In genomic region chr12:97524812-97525211, GRCh38 we compare ENCODE assay signal across 23 cellular contexts.
"Had no signal": no experiment of that assay in that cellular context is flagged by ENCODE, and none has a peak within 500 bp of the region (broad histone marks: within the 10 kb centered on the region; RNA-seq: fewer than 3 reads in every experiment).

No MANE protein-coding gene starts in this region.

- H3K27me3 ChIP-seq: colonic mucosa, dorsolateral prefrontal cortex, esophagus muscularis mucosa, esophagus squamous epithelium, foreskin keratinocyte, gastrocnemius medialis, gastroesophageal sphincter, heart left ventricle had no signal

- DNase-seq: colonic mucosa; cortex of kidney; dermis blood vessel endothelial cell; dorsolateral prefrontal cortex; effector CD4-positive, alpha-beta T cell; effector CD8-positive, alpha-beta T cell; effector memory CD4-positive, alpha-beta T cell; effector memory CD8-positive, alpha-beta T cell; endodermal cell; erythroblast; esophagus squamous epithelium; foreskin fibroblast; foreskin keratinocyte; foreskin melanocyte; gastrocnemius medialis; glutamatergic neuron; head of caudate nucleus; heart left ventricle had no signal

- ATAC-seq: effector memory CD8-positive, alpha-beta T cell; esophagus mucosa; foreskin keratinocyte; gastrocnemius medialis; gastroesophageal sphincter; heart left ventricle had no signal

- H3K36me3 ChIP-seq: colonic mucosa, esophagus muscularis mucosa, esophagus squamous epithelium, gastrocnemius medialis, gastroesophageal sphincter, heart left ventricle had no signal

- H3K27ac ChIP-seq: colonic mucosa, coronary artery, dorsolateral prefrontal cortex, epithelial cell of prostate, esophagus muscularis mucosa, esophagus squamous epithelium, foreskin keratinocyte, gastrocnemius medialis, gastroesophageal sphincter, heart left ventricle had no signal

- H3K4me1 ChIP-seq: colonic mucosa, esophagus muscularis mucosa, esophagus squamous epithelium, foreskin keratinocyte, gastrocnemius medialis, gastroesophageal sphincter, heart left ventricle had no signal

- H3K9me3 ChIP-seq: colonic mucosa, esophagus muscularis mucosa, esophagus squamous epithelium, gastrocnemius medialis, gastroesophageal sphincter, heart left ventricle had no signal

- H3K4me3 ChIP-seq: colonic mucosa, coronary artery, dorsolateral prefrontal cortex, esophagus muscularis mucosa, esophagus squamous epithelium, gastrocnemius medialis, gastroesophageal sphincter, heart left ventricle had no signal
